37 cellular contexts compared by ENCODE assay signal in the genomic region with DNA sequence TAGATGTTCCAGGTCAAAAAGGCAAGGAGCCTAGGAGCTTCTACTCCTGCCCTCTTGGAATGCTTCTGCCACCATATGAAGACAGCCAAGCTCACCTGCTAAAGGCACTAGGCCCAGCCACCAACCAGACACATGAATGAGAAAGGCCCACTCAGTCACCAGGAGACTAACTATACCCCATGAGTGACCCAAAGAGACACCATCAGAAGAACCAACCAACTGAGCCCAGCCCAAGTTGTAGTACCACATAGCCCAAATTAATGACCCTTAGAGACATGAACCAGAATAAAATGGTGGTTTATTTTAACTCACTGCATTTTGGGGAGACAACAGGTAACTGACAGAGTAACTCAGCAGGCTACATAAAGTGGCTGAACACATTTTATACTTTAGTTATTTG. TPM values are rescaled to one million over a fixed set of nuclear protein-coding genes. Genes with fewer than 3 reads are reported as not detected.
"Had no signal": no experiment of that assay in that cellular context is flagged by ENCODE, and none has a peak within 500 bp of the region (broad histone marks: within the 10 kb centered on the region; RNA-seq: fewer than 3 reads in every experiment).

No MANE protein-coding gene starts in this region.

- H3K9me3 ChIP-seq: MG63 had no signal

- DNase-seq: Karpas-422, Kasumi-1, MG63, MM.1S, MV-4-11, NCI-H1048, NCI-H1092, NCI-H1092 treated with DMSO at 0.1 percent for 48 hours, NCI-H1105, NCI-H1105 treated with DMSO at 0.1 percent for 48 hours, NCI-H1417, NCI-H1417 treated with DMSO at 0.1 percent for 48 hours, NCI-H1436, NCI-H1436 treated with DMSO at 0.1 percent for 48 hours, NCI-H146, NCI-H1694, NCI-H1694 treated with DMSO at 0.1 percent for 48 hours, NCI-H187, NCI-H187 treated with DMSO at 0.1 percent for 48 hours, NCI-H1930, NCI-H2029, NCI-H2029 treated with DMSO at 0.1 percent for 48 hours, NCI-H2081, NCI-H2081 treated with DMSO at 0.1 percent for 48 hours, NCI-H2107, NCI-H2171, NCI-H2171 treated with DMSO at 0.1 percent for 48 hours, NCI-H2227 treated with DMSO at 0.1 percent for 48 hours, NCI-H226, NCI-H446, NCI-H446 treated with DMSO at 0.1 percent for 48 hours, NCI-H510A, NCI-H510A treated with DMSO at 0.1 percent for 48 hours, NCI-H524, NCI-H524 treated with DMSO at 0.1 percent for 48 hours, NCI-H526 had no signal

- H3K36me3 ChIP-seq: MG63 had no signal

- H3K4me3 ChIP-seq: MG63 had no signal

- H3K27me3 ChIP-seq: MG63 had no signal

RNA-seq across cellular contexts. Expression of gene CXCL2, which starts 37.6 kb away (rescaled TPM):
- total RNA-seq: M059J had no signal
